In the genomic region with DNA sequence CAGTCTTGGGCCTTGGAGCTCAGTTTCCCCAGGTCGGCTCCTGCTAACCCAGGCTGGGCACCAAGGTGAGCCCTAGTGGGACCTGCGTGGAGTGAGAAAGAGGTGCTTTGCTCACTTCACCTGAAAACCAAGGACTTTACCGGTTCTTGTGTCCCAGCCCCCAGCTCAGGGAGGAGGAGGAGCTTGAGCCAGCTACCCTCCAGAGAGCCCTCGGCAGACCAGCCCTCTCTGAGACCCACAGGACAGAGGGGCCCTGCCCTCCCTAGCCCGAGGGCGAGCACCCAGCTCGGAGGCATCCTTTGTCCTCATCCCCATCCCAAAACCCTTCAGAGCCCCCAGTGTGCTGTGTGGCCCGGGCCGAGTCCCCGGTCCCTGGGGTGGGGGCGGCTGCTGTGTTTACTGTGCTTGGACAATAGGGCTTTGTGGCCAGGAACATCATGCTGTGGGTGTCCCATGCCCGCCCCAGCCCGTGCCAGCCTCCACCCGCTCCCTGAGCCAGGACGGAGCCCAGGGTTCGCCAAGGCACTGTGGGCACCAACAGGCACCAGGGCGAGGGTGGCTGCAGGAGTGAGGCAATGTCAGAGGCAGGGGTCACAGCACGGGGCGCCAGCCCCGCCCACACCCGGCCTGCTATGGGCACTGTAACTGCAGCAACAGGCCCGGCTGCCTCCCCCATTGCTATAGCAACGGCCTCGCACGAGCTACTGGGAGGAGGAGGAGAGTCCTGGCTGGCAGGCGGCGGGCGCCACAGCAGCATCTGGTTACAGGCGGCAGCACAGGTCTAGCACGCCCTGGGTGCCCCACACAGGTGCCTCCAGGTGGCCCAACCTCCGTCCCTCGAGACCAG, we compare ENCODE assay signal across 12 cellular contexts. TPM values are rescaled to one million over a fixed set of nuclear protein-coding genes. Genes with fewer than 3 reads are reported as not detected.
DNase-seq lines count a peak whose midpoint lies in the region; ATAC-seq, FAIRE-seq and TF ChIP-seq lines count a peak whose summit lies in the region.
"Had no signal": no experiment of that assay in that cellular context is flagged by ENCODE, and none has a peak within 500 bp of the region (broad histone marks: within the 10 kb centered on the region; RNA-seq: fewer than 3 reads in every experiment).

No MANE protein-coding gene starts in this region.

- no peak for TF ChIP-seq RAD21 in K562 (CRISPR knock-in tag; conservative IDR thresholded peaks at IDR 0.05 in 1 of 2, IDR thresholded peaks at IDR 0.05 in 1 of 2)

- no peak overlapping the region for H4K91ac ChIP-seq in neuronal stem cell (ENCODE audit: low read depth, low read length, poor library complexity)

- no peak for FAIRE-seq in K562 (lab: Jason Lieb, UNC)

- intact Hi-C loops in K562 (cut with micrococcal nuclease) = no loop called here

- 74% methylated on average over 29 of the region's 32 CpGs for WGBS in K562 (ENCODE audit: insufficient coverage, low coverage, missing lambda C conversion rate)
- WGBS in neuronal stem cell (ENCODE audit: extremely low coverage in 2 of 2, insufficient read length in 2 of 2, insufficient replicate concordance in 1 of 2), 2 donors = no CpG with 5 or more reads among the region's 32 CpGs

- peak overlapping the region; percentile 53 for H3K4ac ChIP-seq in neuronal stem cell (ENCODE audit: low read length)

- peaks cover 3% of the 10 kb centered on the region; the same call in 1 of the 3 replicates for H3K79me2 ChIP-seq in K562 (ENCODE audit: control insufficient read depth, insufficient read depth, low read length)

- H3K4me1 ChIP-seq in K562 (replicated peaks in 1 of 2; ENCODE audit: control insufficient read depth in 2 of 2, insufficient read depth in 2 of 2, low read length in 2 of 2) = peaks cover 13 to 94% of the 10 kb centered on the region in 2 experiments
- peaks cover 29 to 42% of the 10 kb centered on the region in 2 donors for H3K4me1 ChIP-seq in neuronal stem cell (ENCODE audit: control insufficient read depth in 2 of 2, insufficient read depth in 1 of 2, low read depth in 1 of 2, low read length in 2 of 2)

- in situ Hi-C loops in K562 (cut with MboI) = no loop called here

- CTCF ChIA-PET in K562 (lab: Yijun Ruan, JAX; ENCODE audit: low intra/inter-chr PET ratio) = no interaction called here

- ATAC-seq in K562 = no peak
- ATAC-seq in HG02884 (IDR thresholded peaks at IDR 0.05; ENCODE audit: unreplicated experiment) = no peak
- no peak for ATAC-seq in GM18907 (IDR thresholded peaks at IDR 0.05; ENCODE audit: unreplicated experiment)
- no peak for ATAC-seq in GM21717 (IDR thresholded peaks at IDR 0.05; ENCODE audit: unreplicated experiment)

- no peaks in the 10 kb centered on the region for H3K9me1 ChIP-seq in K562 (ENCODE audit: control insufficient read depth, insufficient read depth, low read length)

- H3K14ac ChIP-seq in neuronal stem cell (ENCODE audit: low read length) = peak overlapping the region; percentile 56

- H3K4me2 ChIP-seq in K562 (ENCODE audit: insufficient read depth, low read length) = no peak overlapping the region
- no peak overlapping the region for H3K4me2 ChIP-seq in neuronal stem cell (ENCODE audit: insufficient read depth, low read length, poor library complexity, severe bottlenecking)
- H3K4me2 ChIP-seq: PC-9 had no signal

- H3K23ac ChIP-seq in neuronal stem cell (ENCODE audit: low read depth, low read length, poor library complexity) = peak overlapping the region; percentile 60

- no TSS peak for BruUV-seq in K562 (replicated peaks; lab: Mats Ljungman, UMichigan)

- TF ChIP-seq CTCF in K562 (IDR thresholded peaks at IDR 0.05 in 2 of 3, conservative IDR thresholded peaks at IDR 0.05 in 1 of 3; ENCODE audit: insufficient read depth in 2 of 3, low read depth in 1 of 3, low read length in 3 of 3) = no peak

- H3K27me3 ChIP-seq in K562 (ENCODE audit: control insufficient read depth in 2 of 2, insufficient read depth in 2 of 2, low read length in 2 of 2) = no peaks in the 10 kb centered on the region
- H3K27me3 ChIP-seq in neuronal stem cell (ENCODE audit: control insufficient read depth in 3 of 3, insufficient read depth in 3 of 3, low read depth in 1 of 3, low read length in 3 of 3) = peaks cover 0 to 10% (median 0%) of the 10 kb centered on the region in 3 experiments

- H4K8ac ChIP-seq in neuronal stem cell (ENCODE audit: low read depth, low read length) = no peak overlapping the region

- 0 out of 2 replicates have a peak, but pooled peaks cover 5% of the 10 kb centered on the region for H4K20me1 ChIP-seq in K562 (replicated peaks; ENCODE audit: control insufficient read depth, insufficient read depth, low read length)

- H3K9ac ChIP-seq in K562 (ENCODE audit: insufficient read depth in 1 of 2, low read depth in 2 of 2, low read length in 2 of 2) = peak overlapping the region in 1 of 2 experiments; percentile 10; a peak in 1 of 4 replicates
- H3K9ac ChIP-seq in neuronal stem cell (ENCODE audit: low read depth, low read length, poor library complexity) = peak overlapping the region; percentile 77

- POLR2A ChIA-PET in K562 (lab: Yijun Ruan, JAX) = interaction anchor here (0.6 to 1.6 kb wide), 5 partner anchors 9 to 1042 kb away, joined by 3 to 4 read pairs (median 3); a partner anchor contains a TSS

- TF ChIP-seq POLR2A in K562 (conservative IDR thresholded peaks at IDR 0.05) = no peak

- H3K4me3 ChIP-seq in K562 (no peak overlapping the region), neuronal stem cell (ENCODE audit: low read length in 2 of 2) (no peak overlapping the region)
- H3K4me3 ChIP-seq: PC-9, skin epidermis had no signal

- peak overlapping the region; percentile 74 for H3K18ac ChIP-seq in neuronal stem cell (ENCODE audit: low read length)

- H3K27ac ChIP-seq in K562 (ENCODE audit: extremely low read depth, low read depth, low read length) (no peak overlapping the region), neuronal stem cell (replicated peaks; ENCODE audit: low read length) (no peak overlapping the region)
- H3K27ac ChIP-seq: PC-9 had no signal

- H2AK5ac ChIP-seq in neuronal stem cell (ENCODE audit: low read depth, low read length) = peak overlapping the region; percentile 6

- H3K79me1 ChIP-seq in neuronal stem cell (ENCODE audit: low read depth, low read length) = peaks cover 19% of the 10 kb centered on the region

- H3K36me3 ChIP-seq in K562 (ENCODE audit: control insufficient read depth, insufficient read depth, low read length) = no peaks in the 10 kb centered on the region
- peaks cover 0 to 5% of the 10 kb centered on the region in 2 donors for H3K36me3 ChIP-seq in neuronal stem cell (replicated peaks in 1 of 2; ENCODE audit: control insufficient read depth in 2 of 2, insufficient read depth in 2 of 2, low read length in 2 of 2)

- H2AFZ ChIP-seq in K562 (ENCODE audit: low read depth, low read length) = no peak overlapping the region
- no peak overlapping the region for H2AFZ ChIP-seq in neuronal stem cell (ENCODE audit: low read length)
- H2AFZ ChIP-seq: PC-9 had no signal

- H2BK120ac ChIP-seq in neuronal stem cell (ENCODE audit: low read depth, low read length) = peak overlapping the region; percentile 72

- no peaks in the 10 kb centered on the region for H3K9me3 ChIP-seq in K562 (replicated peaks; ENCODE audit: control insufficient read depth, insufficient read depth, low read depth, low read length)
- no peaks in the 10 kb centered on the region for H3K9me3 ChIP-seq in neuronal stem cell (replicated peaks in 1 of 2; ENCODE audit: control insufficient read depth in 2 of 2, insufficient read depth in 1 of 2, low read depth in 1 of 2, low read length in 2 of 2)

- TF ChIP-seq EP300 in K562 (IDR thresholded peaks at IDR 0.05; ENCODE audit: low read length) = no peak

- peak; percentile 42 for DNase-seq in DMS 273 treated with DMSO at 0.1 percent for 48 hours (lab: John Stamatoyannopoulos, UW)
- DNase-seq in NCI-H2029 treated with DMSO at 0.1 percent for 48 hours (lab: John Stamatoyannopoulos, UW) = peak; percentile 33
- no peak for DNase-seq in K562 (ENCODE audit: extremely low read depth in 1 of 4, low spot score in 3 of 4)
- no peak for DNase-seq in neuronal stem cell (ENCODE audit: low spot score)
- DNase-seq in RKO (ENCODE audit: low spot score) = no peak

- no peak overlapping the region for H2BK12ac ChIP-seq in neuronal stem cell (ENCODE audit: low read length)

- peak overlapping the region; percentile 58 for H2BK15ac ChIP-seq in neuronal stem cell (ENCODE audit: low read length)

- H2BK5ac ChIP-seq in neuronal stem cell (ENCODE audit: low read length) = peak overlapping the region; percentile 71

RNA-seq across cellular contexts. Expression of a gene that starts 2.7 kb away (rescaled TPM):
- 47.9 and 167 TPM in 2 replicates for total RNA-seq in K562 (2011; cell fraction: chromatin; rRNA removed; ENCODE audit: low replicate concordance)
- 116 and 131 TPM in 2 replicates for total RNA-seq in K562 (2011; cell fraction: nucleolus; rRNA removed)
- total RNA-seq in K562 (2011; cell fraction: nucleoplasm; rRNA removed) = 56.3 and 68.3 TPM in 2 replicates
- 4.6 and 5.5 TPM in 2 replicates for total RNA-seq in K562 (2014; rRNA removed)
- 0.69 and 0.99 TPM in 2 replicates for total RNA-seq in K562 (2014; rRNA removed; fragmentation: Illumina TruSeq; extraction: Trizol)
- total RNA-seq in K562 (2015; rRNA removed; fragmentation: Illumina TruSeq; extraction: Trizol) = 1.6 and 2.9 TPM in 2 replicates
- total RNA-seq in K562 (2021) = 12.1 and 14.9 TPM in 2 replicates
- polyA plus RNA-seq in K562 (2011; rRNA removed) = 12.1 and 24.4 TPM in 2 replicates
- polyA plus RNA-seq in K562 (2011; cell fraction: cytosol; rRNA removed) = 19.7 and 23.3 TPM in 2 replicates
- 253 and 318 TPM in 2 replicates for polyA plus RNA-seq in K562 (2011; cell fraction: nucleus; rRNA removed)
- 13.8 and 24.2 TPM in 2 replicates for polyA plus RNA-seq in K562 (2012)
- polyA plus RNA-seq in K562 (2014; fragmentation: Illumina TruSeq; extraction: Trizol) = 6.1 and 9.9 TPM in 2 replicates
- polyA plus RNA-seq in K562 (2014; fragmentation: Nextera tagmentation; extraction: Ambion mirVana) = not detected
- polyA plus RNA-seq in K562 (2014; rRNA removed) = 16.2 and 16.3 TPM in 2 replicates
- 6.6 and 8.6 TPM in 2 replicates for polyA minus RNA-seq in K562 (2011; rRNA and poly(A)+ RNA removed)
- polyA minus RNA-seq in K562 (2011; cell fraction: cytosol; rRNA and poly(A)+ RNA removed) = 13.4 and 28.5 TPM in 2 replicates
- polyA minus RNA-seq in K562 (2011; cell fraction: nucleus; rRNA and poly(A)+ RNA removed) = 43.2 and 52.5 TPM in 2 replicates
- polyA plus RNA-seq in neuronal stem cell (2013, experiment 1 of 2) = 27.7 TPM
- polyA plus RNA-seq in neuronal stem cell (2013, experiment 2 of 2) = 24.0 TPM

RNA-seq across cellular contexts. Expression of a gene that starts 6.5 kb away (rescaled TPM):
- total RNA-seq in K562 (2011; cell fraction: chromatin; rRNA removed; ENCODE audit: low replicate concordance) = not detected in 2 replicates
- total RNA-seq in K562 (2011; cell fraction: nucleolus; rRNA removed) = not detected in 2 replicates
- not detected in 2 replicates for total RNA-seq in K562 (2011; cell fraction: nucleoplasm; rRNA removed)
- total RNA-seq in K562 (2014; rRNA removed) (not detected in 2 replicates), K562 (2014; rRNA removed; fragmentation: Illumina TruSeq; extraction: Trizol) (not detected in 2 replicates), K562 (2015; rRNA removed; fragmentation: Illumina TruSeq; extraction: Trizol) (not detected in 2 replicates), K562 (2021) (not detected in 2 replicates)
- polyA plus RNA-seq in K562 (2011; rRNA removed) (not detected in 2 replicates), K562 (2014; fragmentation: Illumina TruSeq; extraction: Trizol) (not detected in 2 replicates), K562 (2014; fragmentation: Nextera tagmentation; extraction: Ambion mirVana) (not detected), K562 (2014; rRNA removed) (not detected in 2 replicates)
- not detected in 2 replicates for polyA plus RNA-seq in K562 (2011; cell fraction: cytosol; rRNA removed)
- not detected in 2 replicates for polyA plus RNA-seq in K562 (2011; cell fraction: nucleus; rRNA removed)
- polyA plus RNA-seq in K562 (2012) = not detected in 2 replicates
- polyA minus RNA-seq in K562 (2011; rRNA and poly(A)+ RNA removed) = not detected in 2 replicates
- polyA minus RNA-seq in K562 (2011; cell fraction: cytosol; rRNA and poly(A)+ RNA removed) = not detected in 2 replicates
- polyA minus RNA-seq in K562 (2011; cell fraction: nucleus; rRNA and poly(A)+ RNA removed) = not detected in 2 replicates
- polyA plus RNA-seq in neuronal stem cell (2013, experiment 1 of 2) = not detected
- not detected for polyA plus RNA-seq in neuronal stem cell (2013, experiment 2 of 2)
- total RNA-seq: activated T-helper 2 cell treated with anti-CD3 and anti-CD28 coated beads, Interferon-gamma antibody, Interleukin-2, Interleukin-4, amounts not matched to agents 10 μg/mL and 5 μg/mL and 100 μg/mL, durations not matched to agents 14 hours and 24 hours and 36 hours; fibroblast of lung; PC-9 had no signal
- polyA plus RNA-seq: fibroblast of lung had no signal

RNA-seq across cellular contexts. Expression of a gene that starts 20.6 kb away (rescaled TPM):
- total RNA-seq in K562 (2011; cell fraction: chromatin; rRNA removed; ENCODE audit: low replicate concordance) = 1.1 and 4.2 TPM in 2 replicates
- 3.2 and 6.0 TPM in 2 replicates for total RNA-seq in K562 (2011; cell fraction: nucleolus; rRNA removed)
- 1.5 and 3.6 TPM in 2 replicates for total RNA-seq in K562 (2011; cell fraction: nucleoplasm; rRNA removed)
- total RNA-seq in K562 (2014; rRNA removed) (0.09 and 0.90 TPM in 2 replicates), K562 (2014; rRNA removed; fragmentation: Illumina TruSeq; extraction: Trizol) (not detected in 2 replicates), K562 (2015; rRNA removed; fragmentation: Illumina TruSeq; extraction: Trizol) (0.22 TPM in 1 of 2 replicates, not detected in the other), K562 (2021) (1.5 and 2.1 TPM in 2 replicates)
- polyA plus RNA-seq in K562 (2011; rRNA removed) (1.3 and 3.9 TPM in 2 replicates), K562 (2014; fragmentation: Illumina TruSeq; extraction: Trizol) (0.06 and 0.21 TPM in 2 replicates), K562 (2014; fragmentation: Nextera tagmentation; extraction: Ambion mirVana) (not detected), K562 (2014; rRNA removed) (0.85 and 2.4 TPM in 2 replicates)
- polyA plus RNA-seq in K562 (2011; cell fraction: cytosol; rRNA removed) = 3.5 and 4.2 TPM in 2 replicates
- polyA plus RNA-seq in K562 (2011; cell fraction: nucleus; rRNA removed) = 32.5 and 34.7 TPM in 2 replicates
- 0.85 and 3.1 TPM in 2 replicates for polyA plus RNA-seq in K562 (2012)
- polyA minus RNA-seq in K562 (2011; rRNA and poly(A)+ RNA removed) = 0.14 and 0.18 TPM in 2 replicates
- polyA minus RNA-seq in K562 (2011; cell fraction: cytosol; rRNA and poly(A)+ RNA removed) = 0.95 and 3.5 TPM in 2 replicates
- polyA minus RNA-seq in K562 (2011; cell fraction: nucleus; rRNA and poly(A)+ RNA removed) = 2.0 and 3.9 TPM in 2 replicates
- 41.2 TPM for polyA plus RNA-seq in neuronal stem cell (2013, experiment 1 of 2)
- polyA plus RNA-seq in neuronal stem cell (2013, experiment 2 of 2) = 37.6 TPM

RNA-seq across cellular contexts. Expression of a gene that starts 28.5 kb away (rescaled TPM):
- total RNA-seq in K562 (2011; cell fraction: chromatin; rRNA removed; ENCODE audit: low replicate concordance) = 1.2 and 5.3 TPM in 2 replicates
- total RNA-seq in K562 (2011; cell fraction: nucleolus; rRNA removed) = 3.3 and 4.3 TPM in 2 replicates
- 2.6 and 2.9 TPM in 2 replicates for total RNA-seq in K562 (2011; cell fraction: nucleoplasm; rRNA removed)
- total RNA-seq in K562 (2014; rRNA removed) (0.12 and 0.14 TPM in 2 replicates), K562 (2014; rRNA removed; fragmentation: Illumina TruSeq; extraction: Trizol) (not detected in 2 replicates), K562 (2015; rRNA removed; fragmentation: Illumina TruSeq; extraction: Trizol) (not detected in 2 replicates), K562 (2021) (0.60 and 0.85 TPM in 2 replicates)
- polyA plus RNA-seq in K562 (2011; rRNA removed) (0.11 and 0.51 TPM in 2 replicates), K562 (2014; fragmentation: Illumina TruSeq; extraction: Trizol) (0.17 and 0.21 TPM in 2 replicates), K562 (2014; fragmentation: Nextera tagmentation; extraction: Ambion mirVana) (under 1 TPM in 1 of 2 experiments, not detected in 1; 0.04 TPM), K562 (2014; rRNA removed) (0.22 TPM in 1 of 2 replicates, not detected in the other)
- 0.22 and 0.41 TPM in 2 replicates for polyA plus RNA-seq in K562 (2011; cell fraction: cytosol; rRNA removed)
- polyA plus RNA-seq in K562 (2011; cell fraction: nucleus; rRNA removed) = 4.8 and 5.7 TPM in 2 replicates
- polyA plus RNA-seq in K562 (2012) = 0.15 and 0.23 TPM in 2 replicates
- not detected in 2 replicates for polyA minus RNA-seq in K562 (2011; rRNA and poly(A)+ RNA removed)
- polyA minus RNA-seq in K562 (2011; cell fraction: cytosol; rRNA and poly(A)+ RNA removed) = 0.57 and 1.3 TPM in 2 replicates
- polyA minus RNA-seq in K562 (2011; cell fraction: nucleus; rRNA and poly(A)+ RNA removed) = 0.94 and 1.2 TPM in 2 replicates
- polyA plus RNA-seq in neuronal stem cell (2013, experiment 1 of 2) = 0.01 TPM
- not detected for polyA plus RNA-seq in neuronal stem cell (2013, experiment 2 of 2)
- total RNA-seq: activated T-helper 2 cell treated with anti-CD3 and anti-CD28 coated beads, Interferon-gamma antibody, Interleukin-2, Interleukin-4, amounts not matched to agents 10 μg/mL and 5 μg/mL and 100 μg/mL, durations not matched to agents 14 hours and 24 hours and 36 hours had no signal
- polyA plus RNA-seq: fibroblast of lung had no signal

RNA-seq across cellular contexts. Expression of a gene that starts 29.0 kb away (rescaled TPM):
- not detected in 2 replicates for total RNA-seq in K562 (2011; cell fraction: chromatin; rRNA removed; ENCODE audit: low replicate concordance)
- total RNA-seq in K562 (2011; cell fraction: nucleolus; rRNA removed) = not detected in 2 replicates
- total RNA-seq in K562 (2011; cell fraction: nucleoplasm; rRNA removed) = not detected in 2 replicates
- total RNA-seq in K562 (2014; rRNA removed) = not detected in 2 replicates
- total RNA-seq in K562 (2014; rRNA removed; fragmentation: Illumina TruSeq; extraction: Trizol) = not detected in 2 replicates
- total RNA-seq in K562 (2015; rRNA removed; fragmentation: Illumina TruSeq; extraction: Trizol) = not detected in 2 replicates
- total RNA-seq in K562 (2021) = 0.18 and 0.29 TPM in 2 replicates
- polyA plus RNA-seq in K562 (2011; rRNA removed) = 0.07 TPM in 1 of 2 replicates, not detected in the other
- 0.22 and 1.1 TPM in 2 replicates for polyA plus RNA-seq in K562 (2011; cell fraction: cytosol; rRNA removed)
- polyA plus RNA-seq in K562 (2011; cell fraction: nucleus; rRNA removed) = 0.34 and 0.65 TPM in 2 replicates
- 0.58 and 0.59 TPM in 2 replicates for polyA plus RNA-seq in K562 (2012)
- polyA plus RNA-seq in K562 (2014; fragmentation: Illumina TruSeq; extraction: Trizol) = not detected in 2 replicates
- polyA plus RNA-seq in K562 (2014; fragmentation: Nextera tagmentation; extraction: Ambion mirVana) = not detected
- polyA plus RNA-seq in K562 (2014; rRNA removed) = 0.27 TPM in 1 of 2 replicates, not detected in the other
- not detected in 2 replicates for polyA minus RNA-seq in K562 (2011; rRNA and poly(A)+ RNA removed)
- not detected in 2 replicates for polyA minus RNA-seq in K562 (2011; cell fraction: cytosol; rRNA and poly(A)+ RNA removed)
- polyA minus RNA-seq in K562 (2011; cell fraction: nucleus; rRNA and poly(A)+ RNA removed) = 0.27 and 0.44 TPM in 2 replicates
- not detected for polyA plus RNA-seq in neuronal stem cell (2013, experiment 1 of 2)
- polyA plus RNA-seq in neuronal stem cell (2013, experiment 2 of 2) = not detected
- total RNA-seq: activated T-helper 2 cell treated with anti-CD3 and anti-CD28 coated beads, Interferon-gamma antibody, Interleukin-2, Interleukin-4, amounts not matched to agents 10 μg/mL and 5 μg/mL and 100 μg/mL, durations not matched to agents 14 hours and 24 hours and 36 hours had no signal

Comparison
In these comparisons a context has a peak if more than half of its experiments do, and no peak if none do; other contexts are left out.
1. DNase-seq: peak in DMS 273 treated with DMSO at 0.1 percent for 48 hours (single experiment) and NCI-H2029 treated with DMSO at 0.1 percent for 48 hours (single experiment); none in K562 (0 of 4), neuronal stem cell (single experiment) and RKO (single experiment).